1 cellular context compared by ENCODE assay signal in genomic region chr14:76828339-76829015, GRCh38.
TF ChIP-seq lines count a peak whose summit lies in the region.

No MANE protein-coding gene starts in this region.

TF ChIP-seq in IMR-90, 13 proteins besides CTCF, POLR2A, EP300 and RAD21 (continued from another document):
- TF ChIP-seq ELK1 (IDR thresholded peaks at IDR 0.05; ENCODE audit: borderline replicate concordance, low read depth, low read length) (no peak), RFX5 (IDR thresholded peaks at IDR 0.05; ENCODE audit: low read depth, low read length) (no peak), MXI1 (IDR thresholded peaks at IDR 0.05; ENCODE audit: borderline replicate concordance, low read depth, low read length) (no peak)
